ENCODE assay signal across 23 cellular contexts in genomic region chr1:199705825-199706224, GRCh38.
"Had no signal": no experiment of that assay in that cellular context is flagged by ENCODE, and none has a peak within 500 bp of the region (broad histone marks: within the 10 kb centered on the region; RNA-seq: fewer than 3 reads in every experiment).

No MANE protein-coding gene starts in this region.

- H3K27ac Mint-ChIP-seq: stimulated activated effector memory CD8-positive, alpha-beta T cell treated with anti-CD3 and anti-CD28 coated beads, Interleukin-12 subunit alpha, Interleukin-12 subunit beta, amount 100 ng/mL, for 72 hours; stimulated activated memory B cell treated with anti-CD40 and anti-IgM and Interleukin-4, amounts not matched to agents 10 μg/mL and 1 μg/mL and 100 μg/mL, for 72 hours; stimulated activated naive B cell treated with anti-CD40 and anti-IgM and Interleukin-4, amounts not matched to agents 10 μg/mL and 1 μg/mL and 100 μg/mL, for 72 hours; stimulated activated naive CD8-positive, alpha-beta T cell treated with anti-CD3 and anti-CD28 coated beads, Interleukin-15, Interleukin-2, amounts not matched to agents 100 ng/mL and 50 ng/mL, for 24 hours; type B pancreatic cell had no signal

- ATAC-seq: stimulated activated effector memory CD8-positive, alpha-beta T cell treated with anti-CD3 and anti-CD28 coated beads, Interleukin-12 subunit alpha, Interleukin-12 subunit beta, amount 100 ng/mL, for 72 hours; stimulated activated memory B cell treated with anti-CD40 and anti-IgM and Interleukin-4, amounts not matched to agents 10 μg/mL and 1 μg/mL and 100 μg/mL, for 72 hours; stimulated activated naive B cell treated with anti-CD40 and anti-IgM and Interleukin-4, amounts not matched to agents 10 μg/mL and 1 μg/mL and 100 μg/mL, for 72 hours; upper lobe of right lung had no signal

- DNase-seq: stimulated activated CD4-positive, alpha-beta T cell treated with anti-CD3 and anti-CD28 coated beads, Interleukin-2, amount 100 ng/mL, for 24 hours; stimulated activated CD4-positive, alpha-beta T cell treated with anti-CD3 and anti-CD28 coated beads, Interleukin-2, amount 100 ng/mL, for 48 hours; stimulated activated CD4-positive, alpha-beta T cell treated with anti-CD3 and anti-CD28 coated beads, Interleukin-4, amount 100 ng/mL, for 1 hour; stimulated activated CD4-positive, alpha-beta T cell treated with anti-CD3 and anti-CD28 coated beads, Interleukin-4, amount 100 ng/mL, for 24 hours; stimulated activated CD4-positive, alpha-beta T cell treated with anti-CD3 and anti-CD28 coated beads, Interleukin-4, amount 100 ng/mL, for 4 hours; stimulated activated CD8-positive, alpha-beta memory T cell treated with anti-CD3 and anti-CD28 coated beads, Interleukin-4, amount 100 ng/mL, for 48 hours; stimulated activated naive B cell treated with anti-CD40 and anti-IgM and Interleukin-4, amounts not matched to agents 10 μg/mL and 1 μg/mL and 100 μg/mL, for 72 hours; stimulated activated naive CD4-positive, alpha-beta T cell; stimulated activated naive CD4-positive, alpha-beta T cell treated with Interleukin-2 at 50 U/mL for 16 hours; stomach; substantia nigra; testis; thyroid gland; tibial artery; transverse colon; trophoblast cell; upper lobe of left lung; upper lobe of right lung; uterus had no signal

- H3K4me3 Mint-ChIP-seq: stimulated activated effector memory CD8-positive, alpha-beta T cell treated with anti-CD3 and anti-CD28 coated beads, Interleukin-12 subunit alpha, Interleukin-12 subunit beta, amount 100 ng/mL, for 72 hours; stimulated activated memory B cell treated with anti-CD40 and anti-IgM and Interleukin-4, amounts not matched to agents 10 μg/mL and 1 μg/mL and 100 μg/mL, for 72 hours; stimulated activated naive B cell treated with anti-CD40 and anti-IgM and Interleukin-4, amounts not matched to agents 10 μg/mL and 1 μg/mL and 100 μg/mL, for 72 hours; stimulated activated naive CD8-positive, alpha-beta T cell treated with anti-CD3 and anti-CD28 coated beads, Interleukin-15, Interleukin-2, amounts not matched to agents 100 ng/mL and 50 ng/mL, for 24 hours; type B pancreatic cell had no signal

- H3K4me1 Mint-ChIP-seq: stimulated activated effector memory CD8-positive, alpha-beta T cell treated with anti-CD3 and anti-CD28 coated beads, Interleukin-12 subunit alpha, Interleukin-12 subunit beta, amount 100 ng/mL, for 72 hours; stimulated activated memory B cell treated with anti-CD40 and anti-IgM and Interleukin-4, amounts not matched to agents 10 μg/mL and 1 μg/mL and 100 μg/mL, for 72 hours; stimulated activated naive B cell treated with anti-CD40 and anti-IgM and Interleukin-4, amounts not matched to agents 10 μg/mL and 1 μg/mL and 100 μg/mL, for 72 hours had no signal

- H3K27me3 Mint-ChIP-seq: type B pancreatic cell had no signal

- H3K36me3 Mint-ChIP-seq: stimulated activated effector memory CD8-positive, alpha-beta T cell treated with anti-CD3 and anti-CD28 coated beads, Interleukin-12 subunit alpha, Interleukin-12 subunit beta, amount 100 ng/mL, for 72 hours; type B pancreatic cell had no signal
